8 cellular contexts compared by ENCODE assay signal in genomic region chr3:157127831-157128767, GRCh38. TPM values are rescaled to one million over a fixed set of nuclear protein-coding genes. Genes with fewer than 3 reads are reported as not detected.
DNase-seq lines count a peak whose midpoint lies in the region; ATAC-seq and TF ChIP-seq lines count a peak whose summit lies in the region.

No MANE protein-coding gene starts in this region.

- no peak overlapping the region for H3K4me3 ChIP-seq in CD8-positive, alpha-beta memory T cell (ENCODE audit: low read length)
- H3K4me3 ChIP-seq in SJSA1 = no peak overlapping the region
- H3K4me3 ChIP-seq in hepatocyte = no peak overlapping the region

- no peaks in the 10 kb centered on the region for H4K20me1 ChIP-seq in hepatocyte (ENCODE audit: insufficient read depth, poor library complexity, severe bottlenecking)

- H3K4me1 Mint-ChIP-seq in CD8-positive, alpha-beta memory T cell = peaks cover 59 to 70% (median 66%) of the 10 kb centered on the region in 3 donors
- peaks cover 63% of the 10 kb centered on the region for H3K4me1 Mint-ChIP-seq in activated naive CD8-positive, alpha-beta T cell (ENCODE audit: low read depth)
- H3K4me1 Mint-ChIP-seq in glutamatergic neuron (ENCODE audit: low read depth, unreplicated experiment) = peaks cover 13% of the 10 kb centered on the region

- no peaks in the 10 kb centered on the region for H3K27me3 Mint-ChIP-seq in CD8-positive, alpha-beta memory T cell
- no peaks in the 10 kb centered on the region for H3K27me3 Mint-ChIP-seq in activated naive CD8-positive, alpha-beta T cell
- no peaks in the 10 kb centered on the region for H3K27me3 Mint-ChIP-seq in glutamatergic neuron (ENCODE audit: unreplicated experiment)

- no peaks in the 10 kb centered on the region for H3K9me3 ChIP-seq in CD8-positive, alpha-beta memory T cell (ENCODE audit: low read length)
- H3K9me3 ChIP-seq in SJSA1 (replicated peaks) (no peaks in the 10 kb centered on the region), hepatocyte (ENCODE audit: low read depth) (no peaks in the 10 kb centered on the region)

- no peak overlapping the region for H2AFZ ChIP-seq in hepatocyte

- H3K27me3 ChIP-seq in CD8-positive, alpha-beta memory T cell (ENCODE audit: insufficient read depth, low read length, poor library complexity, severe bottlenecking) = no peaks in the 10 kb centered on the region
- H3K27me3 ChIP-seq in SJSA1 (replicated peaks) (no peaks in the 10 kb centered on the region), hepatocyte (no peaks in the 10 kb centered on the region)

- no peaks in the 10 kb centered on the region for H3K36me3 Mint-ChIP-seq in CD8-positive, alpha-beta memory T cell
- no peaks in the 10 kb centered on the region for H3K36me3 Mint-ChIP-seq in activated naive CD8-positive, alpha-beta T cell
- H3K36me3 Mint-ChIP-seq in glutamatergic neuron (ENCODE audit: unreplicated experiment) = no peaks in the 10 kb centered on the region

- WGBS in hepatocyte (ENCODE audit: low lambda C conversion rate, missing lambda C conversion rate) = 52% methylated on average over 8 of the region's 8 CpGs

- no peaks in the 10 kb centered on the region for H3K9me3 Mint-ChIP-seq in CD8-positive, alpha-beta memory T cell
- H3K9me3 Mint-ChIP-seq in activated naive CD8-positive, alpha-beta T cell (ENCODE audit: low read depth) = no peaks in the 10 kb centered on the region
- peaks cover 7% of the 10 kb centered on the region for H3K9me3 Mint-ChIP-seq in glutamatergic neuron (ENCODE audit: unreplicated experiment)

- H3K79me2 ChIP-seq in hepatocyte = no peaks in the 10 kb centered on the region

- H3K4me1 ChIP-seq in CD8-positive, alpha-beta memory T cell (ENCODE audit: insufficient read depth, low read length) = peaks cover 49% of the 10 kb centered on the region
- H3K4me1 ChIP-seq in SJSA1 (replicated peaks) (peaks cover 63% of the 10 kb centered on the region), hepatocyte (ENCODE audit: insufficient read depth) (peaks cover 59% of the 10 kb centered on the region)

- H3K4me3 Mint-ChIP-seq in CD8-positive, alpha-beta memory T cell = peak overlapping the region; percentile 57 to 80 (median 76)
- peak overlapping the region; percentile 58 for H3K4me3 Mint-ChIP-seq in activated naive CD8-positive, alpha-beta T cell
- H3K4me3 Mint-ChIP-seq in glutamatergic neuron (ENCODE audit: unreplicated experiment) = no peak overlapping the region

- no peaks in the 10 kb centered on the region for H3K9me2 ChIP-seq in hepatocyte (replicated peaks; ENCODE audit: insufficient read depth)

- peak; percentile 37 to 76 (median 52) for DNase-seq in CD8-positive, alpha-beta memory T cell
- DNase-seq in SJSA1 (ENCODE audit: low read depth in 1 of 2, low spot score in 2 of 2) (peak; percentile 66 to 80), hepatocyte (ENCODE audit: low spot score) (peak; percentile 88), glutamatergic neuron (no peak), SHP77 treated with DMSO at 0.1 percent for 48 hours (lab: John Stamatoyannopoulos, UW) (no peak)
- DNase-seq in stimulated activated CD4-positive, alpha-beta T cell treated with anti-CD3 and anti-CD28 coated beads, Interleukin-1b, Interleukin-23, amount 100 ng/mL, for 48 hours = peak; percentile 89

- H3K27ac ChIP-seq in CD8-positive, alpha-beta memory T cell (ENCODE audit: low read depth, low read length) = peak overlapping the region; percentile 68
- H3K27ac ChIP-seq in SJSA1 (peak overlapping the region; percentile 87), hepatocyte (peak overlapping the region; percentile 96)

- ATAC-seq in HG02642 (IDR thresholded peaks at IDR 0.05; ENCODE audit: poor library complexity, unreplicated experiment) = peak; percentile 49

- CTCF ChIA-PET in CD8-positive, alpha-beta memory T cell (lab: Charles Lee) = interaction anchor here (0.9 to 2.9 kb wide), 13 partner anchors 9 to 456 kb away, joined by 3 to 21 read pairs (median 4); no protein-coding TSS in a partner anchor

- TF ChIP-seq CTCF in hepatocyte (IDR thresholded peaks at IDR 0.05; ENCODE audit: poor library complexity) (no peak), glutamatergic neuron (IDR thresholded peaks at IDR 0.05; ENCODE audit: partially characterized antibody, unreplicated experiment) (no peak)

- POLR2A ChIA-PET in CD8-positive, alpha-beta memory T cell (lab: Charles Lee) = interaction anchor here (0.8 to 1.8 kb wide), 3 partner anchors 39 to 573 kb away, joined by 3 to 5 read pairs (median 4); partner anchors contain the start of gene SSR3

- peak overlapping the region; percentile 89 to 98 (median 97) for H3K27ac Mint-ChIP-seq in CD8-positive, alpha-beta memory T cell
- peak overlapping the region; percentile 89 for H3K27ac Mint-ChIP-seq in activated naive CD8-positive, alpha-beta T cell
- no peak overlapping the region for H3K27ac Mint-ChIP-seq in glutamatergic neuron (ENCODE audit: unreplicated experiment)

- no peaks in the 10 kb centered on the region for H3K36me3 ChIP-seq in CD8-positive, alpha-beta memory T cell (ENCODE audit: insufficient read depth, low read length)
- H3K36me3 ChIP-seq in SJSA1 (no peaks in the 10 kb centered on the region), hepatocyte (replicated peaks; ENCODE audit: insufficient read depth, low read depth) (no peaks in the 10 kb centered on the region)

- H3K4me2 ChIP-seq in hepatocyte = peak overlapping the region; percentile 17

RNA-seq across cellular contexts. Expression of gene CCNL1, which starts 31.8 kb away (rescaled TPM):
- total RNA-seq in CD8-positive, alpha-beta memory T cell = 100 to 1,000 TPM; 125 to 126 TPM
- 62.1 TPM for polyA plus RNA-seq in CD8-positive, alpha-beta memory T cell
- total RNA-seq in SJSA1 (2014; rRNA removed; shearing (Covaris generic)) = 65.1 and 92.6 TPM in 2 replicates
- total RNA-seq in hepatocyte (300 and 338 TPM in 2 replicates), glutamatergic neuron (ENCODE audit: unreplicated experiment) (123 TPM)
- polyA plus RNA-seq in hepatocyte = 125 and 172 TPM in 2 replicates

Comparison
In these comparisons a context has a peak if more than half of its experiments do, and no peak if none do; other contexts are left out.
1. DNase-seq: peak in CD8-positive, alpha-beta memory T cell (5 of 5), SJSA1 (2 of 2), hepatocyte (single experiment) and stimulated activated CD4-positive, alpha-beta T cell treated with anti-CD3 and anti-CD28 coated beads, Interleukin-1b, Interleukin-23, amount 100 ng/mL, for 48 hours (single experiment); none in glutamatergic neuron (single experiment) and SHP77 treated with DMSO at 0.1 percent for 48 hours (single experiment).
2. Peak in every context shown above with its lines, with median percentiles within 50 percentile points of each other: H3K27ac ChIP-seq.